ENCODE assay signal across 9 cellular contexts in genomic region chr6:53361549-53362031, GRCh38. TPM values are rescaled to one million over a fixed set of nuclear protein-coding genes. Genes with fewer than 3 reads are reported as not detected.
DNase-seq lines count a peak whose midpoint lies in the region; ATAC-seq, FAIRE-seq and TF ChIP-seq lines count a peak whose summit lies in the region.
"Had no signal": no experiment of that assay in that cellular context is flagged by ENCODE, and none has a peak within 500 bp of the region (broad histone marks: within the 10 kb centered on the region; RNA-seq: fewer than 3 reads in every experiment).

No MANE protein-coding gene starts in this region.

- H3K36me3 Mint-ChIP-seq in naive thymus-derived CD4-positive, alpha-beta T cell = peaks cover 0 to 2% (median 0%) of the 10 kb centered on the region in 5 donors
- H3K36me3 Mint-ChIP-seq in WTC11 = peaks cover 11% of the 10 kb centered on the region; the same call in 1 of the 2 replicates

- POLR2A ChIA-PET in naive thymus-derived CD4-positive, alpha-beta T cell (lab: Charles Lee) = interaction anchor here (1.1 to 3.7 kb wide), 4 partner anchors 13 to 72 kb away, joined by 3 to 50 read pairs (median 4); partner anchors contain the start of gene ELOVL5
- POLR2A ChIA-PET in WTC11 (lab: Charles Lee) = no interaction called here

- intact Hi-C loops in naive thymus-derived CD4-positive, alpha-beta T cell (cut with micrococcal nuclease) = loop anchor here (1.0 to 5.0 kb wide), 3 partner anchors 49 to 364 kb away; partner anchors contain the start of gene GSTA4 (in 1 of the 2)

- H3K27me3 ChIP-seq in naive thymus-derived CD4-positive, alpha-beta T cell (ENCODE audit: control insufficient read depth in 2 of 2, insufficient read depth in 2 of 2, low read length in 2 of 2) = no peaks in the 10 kb centered on the region

- DNase-seq in GM12865 (ENCODE audit: low read depth) = peak; percentile 81
- peak; percentile 38 for DNase-seq in MV-4-11 (lab: John Stamatoyannopoulos, UW)
- DNase-seq in activated effector memory CD4-positive, alpha-beta T cell treated with Interleukin-2 at 50 U/mL for 16 hours = peak; percentile 51
- DNase-seq in naive thymus-derived CD4-positive, alpha-beta T cell = peak in 8 of 9 donors; percentile 34 to 88 (median 78)
- DNase-seq in NCI-H1694 treated with DMSO at 0.1 percent for 48 hours (lab: John Stamatoyannopoulos, UW) = no peak
- no peak for DNase-seq in D721Med (ENCODE audit: insufficient read length, low spot score)
- no peak for DNase-seq in WTC11 (ENCODE audit: low spot score)

- H3K36me3 ChIP-seq in naive thymus-derived CD4-positive, alpha-beta T cell (ENCODE audit: control insufficient read depth in 2 of 3, insufficient read depth in 3 of 3, low read length in 3 of 3) = no peaks in the 10 kb centered on the region

- CTCF ChIA-PET in naive thymus-derived CD4-positive, alpha-beta T cell (lab: Charles Lee) = interaction anchor here (0.6 to 2.7 kb wide), 4 partner anchors 16 to 1076 kb away, joined by 3 to 8 read pairs (median 4); no protein-coding TSS in a partner anchor
- CTCF ChIA-PET in WTC11 (lab: Charles Lee) = no interaction called here

- FAIRE-seq in D721Med (lab: Jason Lieb, UNC) = no peak

- H3K9me3 Mint-ChIP-seq in naive thymus-derived CD4-positive, alpha-beta T cell = peaks cover 0 to 3% (median 0%) of the 10 kb centered on the region in 11 donors
- peaks cover 28% of the 10 kb centered on the region for H3K9me3 Mint-ChIP-seq in WTC11

- peak overlapping the region; percentile 82 to 99 (median 94) for H3K27ac Mint-ChIP-seq in naive thymus-derived CD4-positive, alpha-beta T cell
- H3K27ac Mint-ChIP-seq in WTC11 = no peak overlapping the region

- TF ChIP-seq CTCF in GM12865 (IDR thresholded peaks at IDR 0.05; ENCODE audit: insufficient read depth, low read depth, low read length, missing control alignments) (no peak), D721Med (IDR thresholded peaks at IDR 0.05; ENCODE audit: insufficient read depth, missing control alignments) (no peak), WTC11 (IDR thresholded peaks at IDR 0.05) (no peak)

- peak; percentile 72 for ATAC-seq in naive thymus-derived CD4-positive, alpha-beta T cell
- ATAC-seq in GM18868 (IDR thresholded peaks at IDR 0.05; ENCODE audit: unreplicated experiment) = no peak
- ATAC-seq in WTC11 = no peak
- ATAC-seq: HCT116 had no signal

- H3K4me1 Mint-ChIP-seq in naive thymus-derived CD4-positive, alpha-beta T cell = peaks cover 24 to 54% (median 43%) of the 10 kb centered on the region in 7 donors
- H3K4me1 Mint-ChIP-seq in WTC11 = peaks cover 31% of the 10 kb centered on the region

- H3K27ac ChIP-seq in naive thymus-derived CD4-positive, alpha-beta T cell (ENCODE audit: low read depth, low read length) = peak overlapping the region; percentile 88

- H3K27me3 Mint-ChIP-seq in naive thymus-derived CD4-positive, alpha-beta T cell = no peaks in the 10 kb centered on the region
- peaks cover 17% of the 10 kb centered on the region for H3K27me3 Mint-ChIP-seq in WTC11 (ENCODE audit: low read depth)

- peaks cover 33 to 41% of the 10 kb centered on the region in 2 donors for H3K4me1 ChIP-seq in naive thymus-derived CD4-positive, alpha-beta T cell (ENCODE audit: control insufficient read depth in 2 of 2, insufficient read depth in 2 of 2, low read length in 2 of 2)

- no peak overlapping the region for H3K4me3 ChIP-seq in GM12865 (ENCODE audit: low read depth, low read length)
- H3K4me3 ChIP-seq in naive thymus-derived CD4-positive, alpha-beta T cell (ENCODE audit: low read length) = no peak overlapping the region

- no peaks in the 10 kb centered on the region for H3K9me3 ChIP-seq in naive thymus-derived CD4-positive, alpha-beta T cell (ENCODE audit: control insufficient read depth in 2 of 3, low read length in 3 of 3)

- H3K4me3 Mint-ChIP-seq in naive thymus-derived CD4-positive, alpha-beta T cell = peak overlapping the region in 9 of 10 donors; percentile 49 to 94 (median 74)
- no peak overlapping the region for H3K4me3 Mint-ChIP-seq in WTC11

TF ChIP-seq in WTC11, 78 proteins besides CTCF, POLR2A, EP300 and RAD21:
- no peak for TF ChIP-seq MAX (CRISPR knock-in tag; IDR thresholded peaks at IDR 0.05)
- no peak for TF ChIP-seq ELF4 (CRISPR knock-in tag; IDR thresholded peaks at IDR 0.05; ENCODE audit: low read depth)
- TF ChIP-seq OVOL2 (CRISPR knock-in tag; IDR thresholded peaks at IDR 0.05; ENCODE audit: borderline replicate concordance) = no peak
- TF ChIP-seq TEAD1 (CRISPR knock-in tag; IDR thresholded peaks at IDR 0.05) = no peak
- no peak for TF ChIP-seq ZBTB21 (CRISPR knock-in tag; IDR thresholded peaks at IDR 0.05; ENCODE audit: borderline replicate concordance)

RNA-seq across cellular contexts. Expression of gene ELOVL5, which starts 12.8 kb away (rescaled TPM):
- total RNA-seq in naive thymus-derived CD4-positive, alpha-beta T cell = 100 to 1,000 TPM in 1 of 5 experiments, 10 to 100 TPM in 4; 49.7 to 124 (median 71.3) TPM
- 10 to 100 TPM; 40.9 to 52.5 TPM for polyA plus RNA-seq in naive thymus-derived CD4-positive, alpha-beta T cell
- 122 to 139 TPM (median 137 TPM) in 3 replicates for total RNA-seq in WTC11 (2021)

Comparison
In these comparisons a context has a peak if more than half of its experiments do, and no peak if none do; other contexts are left out.
1. DNase-seq: peak in GM12865 (single experiment), MV-4-11 (single experiment), activated effector memory CD4-positive, alpha-beta T cell treated with Interleukin-2 at 50 U/mL for 16 hours (single experiment) and naive thymus-derived CD4-positive, alpha-beta T cell (8 of 9); none in NCI-H1694 treated with DMSO at 0.1 percent for 48 hours (single experiment), D721Med (single experiment) and WTC11 (single experiment).